In genomic region chr19:52992109-52993004, GRCh38 we compare ENCODE assay signal across 8 cellular contexts. TPM values are rescaled to one million over a fixed set of nuclear protein-coding genes. Genes with fewer than 3 reads are reported as not detected.
DNase-seq lines count a peak whose midpoint lies in the region; ATAC-seq and TF ChIP-seq lines count a peak whose summit lies in the region.

No MANE protein-coding gene starts in this region.

- H3K9ac ChIP-seq in HUES48 (ENCODE audit: low read depth, low read length) (no peak overlapping the region), iPS-15b (ENCODE audit: low read depth, low read length) (no peak overlapping the region), smooth muscle cell (ENCODE audit: low read depth) (peak overlapping the region; percentile 57)

- H3K36me3 ChIP-seq in HUES48 (ENCODE audit: control insufficient read depth, insufficient read depth, low read length) (no peaks in the 10 kb centered on the region), ascending aorta (peaks cover 0 to 6% of the 10 kb centered on the region in 2 donors), iPS-15b (ENCODE audit: control insufficient read depth, insufficient read depth, low read length) (no peaks in the 10 kb centered on the region), smooth muscle cell (ENCODE audit: low read depth) (peaks cover 12% of the 10 kb centered on the region)

- no peaks in the 10 kb centered on the region for H4K20me1 ChIP-seq in smooth muscle cell (ENCODE audit: low read depth)

- no peak for ATAC-seq in GM21381 (IDR thresholded peaks at IDR 0.05; ENCODE audit: unreplicated experiment)

- H3K4me1 ChIP-seq in HUES48 (ENCODE audit: control insufficient read depth, insufficient read depth, low read length): peaks cover 5% of the 10 kb centered on the region; the same call in 1 of the 2 replicates
- peaks cover 8 to 10% of the 10 kb centered on the region in 2 donors for H3K4me1 ChIP-seq in ascending aorta
- peaks cover 3% of the 10 kb centered on the region for H3K4me1 ChIP-seq in iPS-15b (ENCODE audit: control insufficient read depth, insufficient read depth, low read length)
- H3K4me1 ChIP-seq in smooth muscle cell (ENCODE audit: low read depth): peaks cover 4% of the 10 kb centered on the region

- peak overlapping the region; percentile 49 for H2AFZ ChIP-seq in smooth muscle cell (ENCODE audit: low read depth)

- peaks cover 22% of the 10 kb centered on the region for H3K27me3 ChIP-seq in HUES48 (ENCODE audit: control insufficient read depth, insufficient read depth, low read length)
- H3K27me3 ChIP-seq in ascending aorta: no peaks in the 10 kb centered on the region
- peaks cover 30% of the 10 kb centered on the region for H3K27me3 ChIP-seq in iPS-15b (ENCODE audit: control insufficient read depth, insufficient read depth, low read length)
- H3K27me3 ChIP-seq in smooth muscle cell (ENCODE audit: low read depth): no peaks in the 10 kb centered on the region

- 27% methylated on average over 25 of the region's 26 CpGs for WGBS in smooth muscle cell (ENCODE audit: low lambda C conversion rate)

- H3K4me2 ChIP-seq in smooth muscle cell: peak overlapping the region; percentile 83

- H3K9me3 ChIP-seq in HUES48 (ENCODE audit: control insufficient read depth, insufficient read depth, low read length): no peaks in the 10 kb centered on the region
- no peaks in the 10 kb centered on the region for H3K9me3 ChIP-seq in ascending aorta
- H3K9me3 ChIP-seq in iPS-15b (ENCODE audit: control insufficient read depth, insufficient read depth, low read length): no peaks in the 10 kb centered on the region
- no peaks in the 10 kb centered on the region for H3K9me3 ChIP-seq in smooth muscle cell (replicated peaks; ENCODE audit: low read depth)

- peak overlapping the region; percentile 75 for H3K4me3 ChIP-seq in HUES48 (ENCODE audit: low read depth, low read length)
- peak overlapping the region; percentile 61 to 71 for H3K4me3 ChIP-seq in ascending aorta
- peak overlapping the region; percentile 58 for H3K4me3 ChIP-seq in iPS-15b (ENCODE audit: low read depth, low read length)
- peak overlapping the region; percentile 73 for H3K4me3 ChIP-seq in smooth muscle cell

- H3F3A ChIP-seq in smooth muscle cell (ENCODE audit: low read depth): peaks cover 10% of the 10 kb centered on the region

- H3K27ac ChIP-seq in HUES48 (ENCODE audit: low read depth, low read length) (no peak overlapping the region), ascending aorta (peak overlapping the region; percentile 79 to 81), smooth muscle cell (ENCODE audit: low read depth) (peak overlapping the region; percentile 86)

- intact Hi-C loops in ascending aorta (cut with DNase I): loop anchor here (1.0 to 5.0 kb wide), 9 partner anchors 29 to 465 kb away; partner anchors contain the start of genes ZNF160, ZNF320, ZNF347 and ZNF468

- TF ChIP-seq CTCF in ascending aorta (IDR thresholded peaks at IDR 0.05) (no peak), smooth muscle cell (IDR thresholded peaks at IDR 0.05; ENCODE audit: borderline replicate concordance, insufficient read depth, poor library complexity, severe bottlenecking) (no peak)

- DNase-seq in ascending aorta (ENCODE audit: low spot score in 2 of 2) (peak in 1 of 2 donors; percentile 66), smooth muscle cell (lab: John Stamatoyannopoulos, UW; ENCODE audit: unreplicated experiment) (peak; percentile 23), 8988T (no peak), NCI-H2171 treated with DMSO at 0.1 percent for 48 hours (lab: John Stamatoyannopoulos, UW) (no peak), hippocampal formation (lab: John Stamatoyannopoulos, UW) (no peak)

- peaks cover 19% of the 10 kb centered on the region for H3K79me2 ChIP-seq in smooth muscle cell (ENCODE audit: low read depth)

RNA-seq across cellular contexts. Expression of gene ERVV-1, which starts 21.4 kb away (rescaled TPM):
- total RNA-seq in ascending aorta: not detected
- total RNA-seq in smooth muscle cell: 0.09 and 0.27 TPM in 2 replicates
- 0.21 TPM in 1 of 2 replicates, not detected in the other for polyA plus RNA-seq in smooth muscle cell

RNA-seq across cellular contexts. Expression of gene ZNF816, which starts 29.7 kb away (rescaled TPM):
- 7.1 TPM for total RNA-seq in ascending aorta
- 9.2 and 17.9 TPM in 2 replicates for total RNA-seq in smooth muscle cell
- 5.6 and 9.1 TPM in 2 replicates for polyA plus RNA-seq in smooth muscle cell

RNA-seq across cellular contexts. Expression of gene ERVV-2, which starts 52.2 kb away (rescaled TPM):
- total RNA-seq in ascending aorta (not detected), smooth muscle cell (0.09 TPM in 2 replicates)
- polyA plus RNA-seq in smooth muscle cell: not detected in 2 replicates
